In the genomic region with DNA sequence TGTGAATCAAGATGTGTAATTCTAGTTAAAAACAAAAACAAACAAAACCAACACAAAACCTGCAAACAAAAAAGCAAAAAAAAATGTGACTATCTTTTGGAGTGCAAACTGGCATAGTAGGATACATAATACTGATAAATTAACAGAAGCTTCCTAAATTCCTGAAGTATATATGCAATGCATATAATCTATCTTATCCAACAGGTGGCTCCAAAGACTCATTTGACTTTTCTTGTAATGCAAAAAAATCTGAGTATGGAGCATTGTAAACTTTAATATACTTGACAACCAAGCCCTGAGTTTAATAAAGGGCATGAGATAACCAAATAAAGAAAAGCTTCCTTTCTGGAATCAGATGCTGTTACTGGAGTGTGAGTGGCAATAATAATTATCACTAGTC, we compare ENCODE assay signal across 14 cellular contexts.
DNase-seq lines count a peak whose midpoint lies in the region; ATAC-seq and TF ChIP-seq lines count a peak whose summit lies in the region.
"Had no signal": no experiment of that assay in that cellular context is flagged by ENCODE, and none has a peak within 500 bp of the region (broad histone marks: within the 10 kb centered on the region; RNA-seq: fewer than 3 reads in every experiment).

No MANE protein-coding gene starts in this region.

- H3K27ac Mint-ChIP-seq in nephron: no peak overlapping the region
- H3K27ac Mint-ChIP-seq: activated B cell treated with CpG ODN at 0.5 μM for 24 hours; activated naive CD4-positive, alpha-beta T cell treated with anti-CD3 and anti-CD28 coated beads for 36 hours had no signal

- H3K9me3 ChIP-seq in Loucy (ENCODE audit: insufficient read depth, low read depth, low read length) (no peaks in the 10 kb centered on the region), RWPE2 (ENCODE audit: severe bottlenecking) (no peaks in the 10 kb centered on the region), testis (no peaks in the 10 kb centered on the region)

- no peaks in the 10 kb centered on the region for H3K27me3 Mint-ChIP-seq in nephron (ENCODE audit: low read depth)
- H3K27me3 Mint-ChIP-seq: activated B cell treated with CpG ODN at 0.5 μM for 24 hours had no signal

- TF ChIP-seq POLR2A in testis (IDR thresholded peaks at IDR 0.05): no peak

- H2AFZ ChIP-seq in Loucy (ENCODE audit: low read length): no peak overlapping the region

- H3K36me3 Mint-ChIP-seq in nephron (ENCODE audit: low read depth): no peaks in the 10 kb centered on the region

- DNase-seq in NCI-H2171 treated with DMSO at 0.1 percent for 48 hours (lab: John Stamatoyannopoulos, UW) (peak; percentile 37), NCI-H2171 (lab: John Stamatoyannopoulos, UW) (no peak), RWPE2 (ENCODE audit: low spot score) (no peak), testis (no peak), brain microvascular endothelial cell (no peak)
- DNase-seq in activated CD4-positive, alpha-beta T cell treated with anti-CD3 and anti-CD28 coated beads for 48 hours: no peak
- DNase-seq: activated B cell treated with CpG ODN at 0.5 μM for 24 hours; activated CD8-positive, alpha-beta memory T cell treated with anti-CD3 and anti-CD28 coated beads, Interleukin-2, amount 50 U/mL, for 48 hours; activated naive CD4-positive, alpha-beta T cell treated with anti-CD3 and anti-CD28 coated beads for 36 hours; Calu3; stimulated activated CD4-positive, alpha-beta T cell treated with anti-CD3 and anti-CD28 coated beads, Interleukin-4, amount 100 ng/mL, for 4 hours had no signal

- H3K9me3 Mint-ChIP-seq in nephron: peaks cover 5% of the 10 kb centered on the region
- H3K9me3 Mint-ChIP-seq: activated naive CD4-positive, alpha-beta T cell treated with anti-CD3 and anti-CD28 coated beads for 36 hours had no signal

- H3K9ac ChIP-seq in Loucy (ENCODE audit: low read depth, low read length, poor library complexity, severe bottlenecking): no peak overlapping the region

- no peaks in the 10 kb centered on the region for H3F3A ChIP-seq in Loucy (ENCODE audit: low read depth)

- no peaks in the 10 kb centered on the region for H3K27me3 ChIP-seq in Loucy (ENCODE audit: insufficient read depth, low read length, poor library complexity, severe bottlenecking)
- peaks cover 5% of the 10 kb centered on the region for H3K27me3 ChIP-seq in RWPE2 (ENCODE audit: insufficient read depth, poor library complexity, severe bottlenecking)
- no peaks in the 10 kb centered on the region for H3K27me3 ChIP-seq in testis
- H3K27me3 ChIP-seq in brain microvascular endothelial cell (replicated peaks): no peaks in the 10 kb centered on the region
- H3K27me3 ChIP-seq: right atrium auricular region had no signal

- no peaks in the 10 kb centered on the region for H4K20me1 ChIP-seq in Loucy (ENCODE audit: insufficient read depth, low read length, poor library complexity, severe bottlenecking)

- peak; percentile 31 for TF ChIP-seq CTCF in Loucy (conservative IDR thresholded peaks at IDR 0.05; ENCODE audit: low read length)
- TF ChIP-seq CTCF in RWPE2 (IDR thresholded peaks at IDR 0.05; ENCODE audit: poor library complexity, severe bottlenecking): peak; percentile 41
- TF ChIP-seq CTCF in nephron (IDR thresholded peaks at IDR 0.05; ENCODE audit: unreplicated experiment in 3 of 3): peak; percentile 25 to 41 (median 35)
- no peak for TF ChIP-seq CTCF in testis (IDR thresholded peaks at IDR 0.05)
- TF ChIP-seq CTCF in brain microvascular endothelial cell (IDR thresholded peaks at IDR 0.05; ENCODE audit: low read depth, low read length, missing control alignments): no peak

- in situ Hi-C loops in brain microvascular endothelial cell (cut with HindIII; ENCODE audit: low pct_ligation_motif_present, low sequenced_read_pairs): no loop called here

- H3K27ac ChIP-seq in RWPE2 (ENCODE audit: poor library complexity, severe bottlenecking) (no peak overlapping the region), testis (no peak overlapping the region), brain microvascular endothelial cell (no peak overlapping the region)
- H3K27ac ChIP-seq: right atrium auricular region had no signal

- H3K4me3 ChIP-seq in Loucy (ENCODE audit: low read length, poor library complexity, severe bottlenecking): no peak overlapping the region
- H3K4me3 ChIP-seq in RWPE2 (ENCODE audit: severe bottlenecking): no peak overlapping the region
- no peak overlapping the region for H3K4me3 ChIP-seq in testis
- no peak overlapping the region for H3K4me3 ChIP-seq in brain microvascular endothelial cell (ENCODE audit: low read depth, low read length)
- H3K4me3 ChIP-seq: right atrium auricular region had no signal

- H3K79me2 ChIP-seq in Loucy (ENCODE audit: insufficient read depth, low read length): no peaks in the 10 kb centered on the region

- peaks cover 4% of the 10 kb centered on the region for H3K4me1 Mint-ChIP-seq in nephron
- H3K4me1 Mint-ChIP-seq: activated B cell treated with CpG ODN at 0.5 μM for 24 hours had no signal

- no peak overlapping the region for H3K4me2 ChIP-seq in Loucy (ENCODE audit: low read depth, low read length, poor library complexity, severe bottlenecking)

- H3K4me1 ChIP-seq in Loucy (ENCODE audit: insufficient read depth, low read length, poor library complexity, severe bottlenecking): no peaks in the 10 kb centered on the region
- H3K4me1 ChIP-seq in RWPE2 (ENCODE audit: insufficient read depth, poor library complexity, severe bottlenecking): no peaks in the 10 kb centered on the region
- no peaks in the 10 kb centered on the region for H3K4me1 ChIP-seq in testis
- H3K4me1 ChIP-seq: right atrium auricular region had no signal

- intact Hi-C loops in testis (cut with DNase I; ENCODE audit: low total_unique reads): no loop called here

- no peak for ATAC-seq in RWPE2 (ENCODE audit: low read depth)

- no peak overlapping the region for H3K4me3 Mint-ChIP-seq in nephron
- H3K4me3 Mint-ChIP-seq: activated B cell treated with CpG ODN at 0.5 μM for 24 hours; activated naive CD4-positive, alpha-beta T cell treated with anti-CD3 and anti-CD28 coated beads for 36 hours had no signal

- H3K36me3 ChIP-seq in Loucy (ENCODE audit: insufficient read depth, low read length) (no peaks in the 10 kb centered on the region), RWPE2 (ENCODE audit: low read depth) (no peaks in the 10 kb centered on the region), testis (ENCODE audit: low read depth, missing control alignments) (no peaks in the 10 kb centered on the region), brain microvascular endothelial cell (replicated peaks) (no peaks in the 10 kb centered on the region)
- H3K36me3 ChIP-seq: right atrium auricular region had no signal

- H3K9me2 ChIP-seq in Loucy (replicated peaks; ENCODE audit: low read depth, low read length): no peaks in the 10 kb centered on the region

Comparison
In these comparisons a context has a peak if more than half of its experiments do, and no peak if none do; other contexts are left out.
1. CTCF ChIP-seq: peak in Loucy (single experiment), RWPE2 (single experiment) and nephron (3 of 3); none in testis (0 of 3) and brain microvascular endothelial cell (single experiment).